Comparison of ENCODE assay signal across 8 cellular contexts in genomic region chr5:140108093-140109049, GRCh38. TPM values are rescaled to one million over a fixed set of nuclear protein-coding genes. Genes with fewer than 3 reads are reported as not detected.
DNase-seq lines count a peak whose midpoint lies in the region; ATAC-seq and TF ChIP-seq lines count a peak whose summit lies in the region.

No MANE protein-coding gene starts in this region.

- H4K20me1 ChIP-seq in mammary epithelial cell (ENCODE audit: insufficient read depth, low read length) = no peaks in the 10 kb centered on the region

- BruUV-seq in mammary epithelial cell (replicated peaks; lab: Mats Ljungman, UMichigan) = no TSS peak

- H3K27me3 ChIP-seq in SJCRH30 (no peaks in the 10 kb centered on the region), mammary epithelial cell (ENCODE audit: insufficient read depth, low read length) (no peaks in the 10 kb centered on the region), stomach smooth muscle (ENCODE audit: control insufficient read depth in 1 of 2, insufficient read depth in 2 of 2, low read length in 2 of 2) (no peaks in the 10 kb centered on the region)

- H2AFZ ChIP-seq in mammary epithelial cell (ENCODE audit: low read depth, low read length) = peak overlapping the region; percentile 99

- peak; percentile 52 for DNase-seq in stimulated activated CD4-positive, alpha-beta T cell treated with anti-CD3 and anti-CD28 coated beads, Interleukin-15, amount 100 ng/mL, for 24 hours
- no peak for DNase-seq in stimulated activated CD4-positive, alpha-beta T cell treated with anti-CD3 and anti-CD28 coated beads, Interleukin-4, amount 100 ng/mL, for 4 hours
- DNase-seq in SJCRH30 (peak; percentile 17 to 40), mammary epithelial cell (no peak), left lobe of liver (ENCODE audit: low spot score) (no peak)

- WGBS in mammary epithelial cell (ENCODE audit: low coverage, missing lambda C conversion rate) = 31% methylated on average over 8 of the region's 53 CpGs

- H3K9me3 ChIP-seq in SJCRH30 (replicated peaks) (no peaks in the 10 kb centered on the region), mammary epithelial cell (replicated peaks; ENCODE audit: insufficient read depth, low read length) (no peaks in the 10 kb centered on the region), stomach smooth muscle (ENCODE audit: control insufficient read depth in 2 of 2, low read length in 2 of 2) (no peaks in the 10 kb centered on the region)

- peak; percentile 24 for ATAC-seq in left lobe of liver
- ATAC-seq in GM18511 (IDR thresholded peaks at IDR 0.05; ENCODE audit: unreplicated experiment) = no peak
- ATAC-seq in HG03378 (IDR thresholded peaks at IDR 0.05; ENCODE audit: unreplicated experiment) = no peak

- in situ Hi-C loops in mammary epithelial cell (cut with MboI; ENCODE audit: low sequenced_read_pairs in 2 of 2) = no loop called here

- H3K36me3 ChIP-seq in SJCRH30 = no peaks in the 10 kb centered on the region
- H3K36me3 ChIP-seq in mammary epithelial cell (ENCODE audit: insufficient read depth, low read length) = no peaks in the 10 kb centered on the region
- H3K36me3 ChIP-seq in stomach smooth muscle (ENCODE audit: control insufficient read depth in 2 of 2, insufficient read depth in 2 of 2, low read length in 2 of 2) = no peaks in the 10 kb centered on the region

- H3K4me1 ChIP-seq in SJCRH30 (peaks cover 3% of the 10 kb centered on the region; the same call in 1 of the 2 replicates), mammary epithelial cell (ENCODE audit: insufficient read depth, low read length) (peaks cover 18% of the 10 kb centered on the region), stomach smooth muscle (ENCODE audit: control insufficient read depth, insufficient read depth, low read length) (peaks cover 27% of the 10 kb centered on the region)

- peak overlapping the region; percentile 66 for H3K9ac ChIP-seq in mammary epithelial cell (ENCODE audit: insufficient read depth, low read length)
- peak overlapping the region; percentile 75 to 96 for H3K9ac ChIP-seq in stomach smooth muscle (ENCODE audit: low read length in 2 of 2)

- no peak for TF ChIP-seq CTCF in mammary epithelial cell (conservative IDR thresholded peaks at IDR 0.05 in 1 of 2, IDR thresholded peaks at IDR 0.05 in 1 of 2; ENCODE audit: extremely low read depth in 1 of 2, insufficient read depth in 1 of 2, low read depth in 1 of 2, low read length in 2 of 2)

- intact Hi-C loops in mammary epithelial cell (cut with micrococcal nuclease) = loop anchor here (2.0 to 5.0 kb wide), 2 partner anchors 34 kb away; no protein-coding TSS in a partner anchor

- dilution Hi-C loops in mammary epithelial cell (cut with HindIII; ENCODE audit: low sequenced_read_pairs) = no loop called here

- CTCF ChIA-PET in mammary epithelial cell (lab: Charles Lee; ENCODE audit: low non-redundant PET) = interaction anchor here (0.6 kb wide), 2 partner anchors 20 to 248 kb away, joined by 6 read pairs; no protein-coding TSS in a partner anchor

- H3K4me3 ChIP-seq in SJCRH30 = peak overlapping the region; percentile 64
- peak overlapping the region; percentile 83 to 97 (median 88) for H3K4me3 ChIP-seq in mammary epithelial cell (replicated peaks in 1 of 3; ENCODE audit: insufficient read depth in 1 of 3, low read depth in 2 of 3, low read length in 3 of 3)
- H3K4me3 ChIP-seq in stomach smooth muscle (ENCODE audit: low read length in 2 of 2) = peak overlapping the region; percentile 85 to 87

- H3K27ac ChIP-seq in SJCRH30 (peak overlapping the region; percentile 75; the same call in 1 of the 2 replicates), mammary epithelial cell (ENCODE audit: insufficient read depth, low read depth, low read length) (peak overlapping the region; percentile 25), stomach smooth muscle (ENCODE audit: low read length) (peak overlapping the region; percentile 98)

- H3K4me2 ChIP-seq in mammary epithelial cell (ENCODE audit: insufficient read depth, low read depth, low read length) = peak overlapping the region; percentile 86

- peaks cover 53% of the 10 kb centered on the region for H3K79me2 ChIP-seq in mammary epithelial cell (ENCODE audit: insufficient read depth, low read length)

RNA-seq across cellular contexts. Expression of gene PURA, which starts 5.5 kb away (rescaled TPM):
- total RNA-seq in SJCRH30 (2014; rRNA removed; shearing (Covaris generic)) = 8.3 and 10.0 TPM in 2 replicates
- total RNA-seq in mammary epithelial cell (10 to 100 TPM; 10.8 to 15.2 TPM), left lobe of liver (12.7 TPM)
- polyA plus RNA-seq in mammary epithelial cell = 3.3 TPM
- polyA minus RNA-seq in mammary epithelial cell = 5.6 TPM

RNA-seq across cellular contexts. Expression of gene IGIP, which starts 17.4 kb away (rescaled TPM):
- 1.5 and 1.6 TPM in 2 replicates for total RNA-seq in SJCRH30 (2014; rRNA removed; shearing (Covaris generic))
- total RNA-seq in mammary epithelial cell (1 to 10 TPM; 3.4 to 4.5 TPM), left lobe of liver (7.0 TPM)
- 0.62 TPM for polyA plus RNA-seq in mammary epithelial cell
- polyA minus RNA-seq in mammary epithelial cell = 4.4 TPM

Comparison
In these comparisons a context has a peak if more than half of its experiments do, and no peak if none do; other contexts are left out.
1. DNase-seq: peak in stimulated activated CD4-positive, alpha-beta T cell treated with anti-CD3 and anti-CD28 coated beads, Interleukin-15, amount 100 ng/mL, for 24 hours (single experiment) and SJCRH30 (2 of 2); none in stimulated activated CD4-positive, alpha-beta T cell treated with anti-CD3 and anti-CD28 coated beads, Interleukin-4, amount 100 ng/mL, for 4 hours (0 of 2), mammary epithelial cell (single experiment) and left lobe of liver (single experiment).
2. H3K27ac ChIP-seq: peak in every context shown above with its lines; median percentile 98 in stomach smooth muscle; 75 in SJCRH30; 25 in mammary epithelial cell.
3. Peak in every context shown above with its lines, with median percentiles within 50 percentile points of each other: H3K4me3 ChIP-seq.